Comparison of ENCODE assay signal across 8 cellular contexts in genomic region chr19:11435057-11435832, GRCh38. TPM values are rescaled to one million over a fixed set of nuclear protein-coding genes. Genes with fewer than 3 reads are reported as not detected.
DNase-seq lines count a peak whose midpoint lies in the region; ATAC-seq and TF ChIP-seq lines count a peak whose summit lies in the region.

ODAD3 (minus strand) TSS chr19:11435121; CDS start chr19:11435016, 105 bp downstream.
PRKCSH (plus strand) TSS chr19:11435635; CDS start chr19:11436118, 483 bp downstream.

- CTCF ChIA-PET in PC-3 (lab: Charles Lee), result interaction anchor here (0.5 to 1.4 kb wide), 11 partner anchors 14 to 340 kb away, joined by 3 to 29 read pairs (median 6); partner anchors contain the start of genes ECSIT and RGL3

- peaks cover 20% of the 10 kb centered on the region for H3K4me1 Mint-ChIP-seq in activated T-cell treated with anti-CD3 and anti-CD28 coated beads, Interleukin-2, amount 50 U/mL, for 4 hours (ENCODE audit: low read depth)

- peak within 1 kb of the TSS; percentile 23 for H3K27ac ChIP-seq in PC-3 (ENCODE audit: low read length)
- H3K27ac ChIP-seq in muscle layer of colon (ENCODE audit: low read depth, low read length), result peak within 1 kb of the TSS; percentile 57

- no peaks in the 10 kb centered on the region for H3K9me2 ChIP-seq in PC-3 (replicated peaks; ENCODE audit: low read length)

- no peaks in the 10 kb centered on the region for H4K20me1 ChIP-seq in PC-3 (ENCODE audit: low read length)

- peak within 1 kb of the TSS; percentile 94 for H3K4me2 ChIP-seq in PC-3 (ENCODE audit: low read length)

- H3K9me3 Mint-ChIP-seq in activated T-cell treated with anti-CD3 and anti-CD28 coated beads, Interleukin-2, amount 50 U/mL, for 4 hours, result no peaks in the 10 kb centered on the region

- no peaks in the 10 kb centered on the region for H3K9me3 ChIP-seq in PC-3 (ENCODE audit: low read length)
- H3K9me3 ChIP-seq in muscle layer of colon (ENCODE audit: low read length), result no peaks in the 10 kb centered on the region

- TF ChIP-seq CTCF in PC-3 (conservative IDR thresholded peaks at IDR 0.05; ENCODE audit: low read depth, low read length), result peak; percentile 88

- BruUV-seq in PC-3 (replicated peaks; lab: Mats Ljungman, UMichigan), result no TSS peak

- no peaks in the 10 kb centered on the region for H3K27me3 ChIP-seq in PC-3 (ENCODE audit: low read length)
- H3K27me3 ChIP-seq in muscle layer of colon (ENCODE audit: control insufficient read depth in 1 of 2, insufficient read depth in 2 of 2, low read length in 2 of 2), result no peaks in the 10 kb centered on the region

- H3K9ac ChIP-seq in PC-3 (ENCODE audit: low read length) (peak within 1 kb of the TSS; percentile 88), muscle layer of colon (ENCODE audit: low read length) (peak within 1 kb of the TSS; percentile 25)

- H3K27me3 Mint-ChIP-seq in activated T-cell treated with anti-CD3 and anti-CD28 coated beads, Interleukin-2, amount 50 U/mL, for 4 hours (ENCODE audit: low read depth), result peaks cover 1% of the 10 kb centered on the region

- ATAC-seq in GM21619 (IDR thresholded peaks at IDR 0.05; ENCODE audit: unreplicated experiment) (peak; percentile 85), PC-3 (peak; percentile 93), esophagus mucosa (peak; percentile 97)
- ATAC-seq in activated T-cell treated with anti-CD3 and anti-CD28 coated beads, Interleukin-2, amount 50 U/mL, for 4 hours, result peak; percentile 94 to 97

- DNase-seq in DMS79 (lab: John Stamatoyannopoulos, UW) (peak; percentile 100), PC-3 (peak; percentile 100)
- DNase-seq in Jurkat, Clone E6-1 (ENCODE audit: low read depth, low spot score), result peak; percentile 100
- peak; percentile 96 for DNase-seq in activated T-cell treated with anti-CD3 and anti-CD28 coated beads, Interleukin-2, amount 50 U/mL, for 4 hours
- DNase-seq in stimulated activated CD8-positive, alpha-beta memory T cell treated with anti-CD3 and anti-CD28 coated beads, Interleukin-7, amount 100 ng/mL, for 24 hours (ENCODE audit: low read depth), result peak; percentile 99

- no peaks in the 10 kb centered on the region for H3F3A ChIP-seq in PC-3 (ENCODE audit: low read length, unreplicated experiment)

- H2AFZ ChIP-seq in PC-3 (ENCODE audit: low read length), result peak within 1 kb of the TSS; percentile 98

- H3K79me2 ChIP-seq in PC-3 (ENCODE audit: low read length), result peaks cover 27% of the 10 kb centered on the region

- peaks cover 13% of the 10 kb centered on the region for H3K4me1 ChIP-seq in PC-3 (ENCODE audit: insufficient read depth, low read length)
- peaks cover 16% of the 10 kb centered on the region for H3K4me1 ChIP-seq in muscle layer of colon (ENCODE audit: insufficient read depth, low read length)

- intact Hi-C loops in PC-3 (cut with micrococcal nuclease), result loop anchor here (1.0 to 5.0 kb wide), 4 partner anchors 54 to 143 kb away; partner anchors contain the start of genes RAB3D and ZNF653

- H3K4me3 Mint-ChIP-seq in activated T-cell treated with anti-CD3 and anti-CD28 coated beads, Interleukin-2, amount 50 U/mL, for 4 hours, result peak within 1 kb of the TSS; percentile 100

- H3K36me3 Mint-ChIP-seq in activated T-cell treated with anti-CD3 and anti-CD28 coated beads, Interleukin-2, amount 50 U/mL, for 4 hours (ENCODE audit: insufficient read depth), result peaks cover 8% of the 10 kb centered on the region

- POLR2A ChIA-PET in PC-3 (lab: Charles Lee; ENCODE audit: unreplicated experiment), result interaction anchor here (0.5 to 0.9 kb wide), 5 partner anchors 58 to 1358 kb away, joined by 3 to 6 read pairs (median 5); partner anchors contain the start of gene ECSIT

- H3K36me3 ChIP-seq in PC-3 (ENCODE audit: low read depth, low read length), result peaks cover 10% of the 10 kb centered on the region
- H3K36me3 ChIP-seq in muscle layer of colon (ENCODE audit: insufficient read depth, low read length), result peaks cover 11% of the 10 kb centered on the region

- H3K4me3 ChIP-seq in Jurkat, Clone E6-1 (ENCODE audit: low read length), result peak within 1 kb of the TSS; percentile 99
- H3K4me3 ChIP-seq in PC-3 (ENCODE audit: low read length), result peak within 1 kb of the TSS; percentile 87
- H3K4me3 ChIP-seq in muscle layer of colon (ENCODE audit: low read depth in 1 of 2, low read length in 2 of 2), result peak within 1 kb of the TSS; percentile 81 to 95

RNA-seq across cellular contexts. Expression of gene ODAD3, which starts in this region (rescaled TPM):
- 1.8 TPM for polyA plus RNA-seq in Jurkat, Clone E6-1 (2012; ENCODE audit: insufficient read depth, insufficient read length)
- total RNA-seq in PC-3 (2014; rRNA removed) (0.52 and 3.9 TPM in 2 replicates), esophagus mucosa (not detected)
- under 1 TPM in 1 of 3 donors, not detected in 2; 0.11 TPM for total RNA-seq in activated T-cell treated with anti-CD3 and anti-CD28 coated beads, Interleukin-2, amount 50 U/mL, for 4 hours

RNA-seq across cellular contexts. Expression of gene PRKCSH, which starts in this region (rescaled TPM):
- 305 TPM for polyA plus RNA-seq in Jurkat, Clone E6-1 (2012; ENCODE audit: insufficient read depth, insufficient read length)
- total RNA-seq in PC-3 (2014; rRNA removed) (222 and 266 TPM in 2 replicates), esophagus mucosa (161 TPM)
- total RNA-seq in activated T-cell treated with anti-CD3 and anti-CD28 coated beads, Interleukin-2, amount 50 U/mL, for 4 hours, result 100 to 1,000 TPM; 273 to 327 (median 319) TPM

Comparison
In these comparisons a context has a peak if more than half of its experiments do, and no peak if none do; other contexts are left out.
1. Peak in every context shown above with its lines: DNase-seq, ATAC-seq, H3K4me3 ChIP-seq and H3K27ac ChIP-seq.